8 cellular contexts compared by ENCODE assay signal in genomic region chr19:37467608-37468090, GRCh38. TPM values are rescaled to one million over a fixed set of nuclear protein-coding genes. Genes with fewer than 3 reads are reported as not detected.
A peak's percentile ranks its signal among the peaks of the same experiment; 100 is the strongest.
DNase-seq lines count a peak whose midpoint lies in the region; ATAC-seq and TF ChIP-seq lines count a peak whose summit lies in the region.

No MANE protein-coding gene starts in this region.

- peaks cover 4% of the 10 kb centered on the region; the same call in 1 of the 2 replicates for H3F3A ChIP-seq in DOHH2 (ENCODE audit: control insufficient read depth, insufficient read depth)

- in situ Hi-C loops in Panc1 (cut with HindIII; ENCODE audit: low pct_unique_long_range_greater_than_20kb, low sequenced_read_pairs): no loop called here

- H3K27me3 ChIP-seq in DOHH2 (ENCODE audit: control insufficient read depth, low read length) (no peaks in the 10 kb centered on the region), Panc1 (ENCODE audit: control insufficient read depth, insufficient read depth, low read length) (no peaks in the 10 kb centered on the region)

- peaks cover 33% of the 10 kb centered on the region for H3K4me1 Mint-ChIP-seq in osteocyte (ENCODE audit: unreplicated experiment)

- H3K9me3 Mint-ChIP-seq in osteocyte (ENCODE audit: unreplicated experiment): peaks cover 13% of the 10 kb centered on the region

- intact Hi-C loops in Panc1 (cut with micrococcal nuclease; ENCODE audit: unreplicated experiment): loop anchor here (5.0 kb wide), 1 partner anchor 185 kb away; no protein-coding TSS in a partner anchor

- DNase-seq in Panc1 (ENCODE audit: low read depth, low spot score): no peak
- no peak for DNase-seq in epithelial cell of proximal tubule (ENCODE audit: low read depth)
- DNase-seq in osteocyte (ENCODE audit: extremely low spot score, unreplicated experiment): no peak
- no peak for DNase-seq in kidney tubule cell (ENCODE audit: low spot score)
- DNase-seq in DMS53 (lab: John Stamatoyannopoulos, UW): no peak

- H3K4me3 ChIP-seq in DOHH2 (ENCODE audit: low read length): peak overlapping the region; percentile 97
- peak overlapping the region; percentile 85 to 93 for H3K4me3 ChIP-seq in Panc1 (ENCODE audit: low read depth in 2 of 2, low read length in 2 of 2)
- H3K4me3 ChIP-seq in epithelial cell of proximal tubule (ENCODE audit: low read depth, low read length): peak overlapping the region; percentile 87

- peaks cover 58% of the 10 kb centered on the region for H3K9me3 ChIP-seq in DOHH2 (ENCODE audit: control insufficient read depth, insufficient read depth, low read length)
- peaks cover 43% of the 10 kb centered on the region; the same call in 1 of the 2 replicates for H3K9me3 ChIP-seq in Panc1 (ENCODE audit: control insufficient read depth, insufficient read depth, low read depth, low read length)

- TSS peak; percentile 68 for BruUV-seq in Panc1 (replicated peaks; lab: Mats Ljungman, UMichigan)

- H3K36me3 ChIP-seq in DOHH2 (ENCODE audit: control insufficient read depth, low read length): peaks cover 14% of the 10 kb centered on the region
- H3K36me3 ChIP-seq in Panc1 (ENCODE audit: control insufficient read depth, insufficient read depth, low read length): peaks cover 11% of the 10 kb centered on the region

- H4K20me1 ChIP-seq in DOHH2 (ENCODE audit: control insufficient read depth, insufficient read depth, low read depth, low read length): no peaks in the 10 kb centered on the region

- ATAC-seq in Panc1 (no peak), GM21528 (IDR thresholded peaks at IDR 0.05; ENCODE audit: low FRiP score, unreplicated experiment) (no peak), GM21360 (IDR thresholded peaks at IDR 0.05; ENCODE audit: unreplicated experiment) (no peak)

- H3K36me3 Mint-ChIP-seq in osteocyte (ENCODE audit: unreplicated experiment): peaks cover 24% of the 10 kb centered on the region

- CTCF ChIA-PET in Panc1 (lab: Charles Lee): no interaction called here

- H3K4me1 ChIP-seq in DOHH2 (ENCODE audit: control insufficient read depth, low read length) (peaks cover 26% of the 10 kb centered on the region), Panc1 (ENCODE audit: control insufficient read depth, insufficient read depth, low read length) (peaks cover 7% of the 10 kb centered on the region; the same call in 1 of the 2 replicates)

- no peaks in the 10 kb centered on the region for H3K79me2 ChIP-seq in DOHH2 (ENCODE audit: control insufficient read depth, low read length)

- POLR2A ChIA-PET in Panc1 (lab: Charles Lee): interaction anchor here (0.5 kb wide), 1 partner anchor 37 kb away, joined by 3 read pairs; no protein-coding TSS in a partner anchor

- H3K27ac Mint-ChIP-seq in osteocyte (ENCODE audit: unreplicated experiment): peak overlapping the region; percentile 97

- TF ChIP-seq CTCF in DOHH2 (IDR thresholded peaks at IDR 0.05; ENCODE audit: low read depth, low read length, poor library complexity, severe bottlenecking): no peak
- TF ChIP-seq CTCF in Panc1 (IDR thresholded peaks at IDR 0.05): no peak
- no peak for TF ChIP-seq CTCF in epithelial cell of proximal tubule (conservative IDR thresholded peaks at IDR 0.05; ENCODE audit: low read depth, low read length)
- no peak for TF ChIP-seq CTCF in osteocyte (IDR thresholded peaks at IDR 0.05)

- no peaks in the 10 kb centered on the region for H3K27me3 Mint-ChIP-seq in osteocyte (ENCODE audit: unreplicated experiment)

- H3K27ac ChIP-seq in DOHH2 (ENCODE audit: low read depth, low read length) (no peak overlapping the region), Panc1 (ENCODE audit: low read length) (peak overlapping the region; percentile 94)

- peak overlapping the region; percentile 94 for H3K4me3 Mint-ChIP-seq in osteocyte (ENCODE audit: unreplicated experiment)

- no peaks in the 10 kb centered on the region for H3K9me2 ChIP-seq in DOHH2 (replicated peaks; ENCODE audit: control insufficient read depth, low read length)

- H3K4me2 ChIP-seq in DOHH2 (ENCODE audit: low read length): peak overlapping the region; percentile 97

RNA-seq across cellular contexts. Expression of gene ZNF569, which starts 0.4 kb away (rescaled TPM):
- total RNA-seq in Panc1 (2021; ENCODE audit: unreplicated experiment): 15.6 TPM
- 6.1 TPM for polyA plus RNA-seq in Panc1 (2012; ENCODE audit: insufficient read length)
- 3.7 and 6.5 TPM in 2 replicates for total RNA-seq in epithelial cell of proximal tubule
- total RNA-seq in osteocyte: 6.2 and 7.1 TPM in 2 replicates

RNA-seq across cellular contexts. Expression of gene ZNF570, which starts 1.5 kb away (rescaled TPM):
- 10.1 TPM for total RNA-seq in Panc1 (2021; ENCODE audit: unreplicated experiment)
- 4.9 TPM for polyA plus RNA-seq in Panc1 (2012; ENCODE audit: insufficient read length)
- 2.7 and 3.8 TPM in 2 replicates for total RNA-seq in epithelial cell of proximal tubule
- 7.3 and 8.1 TPM in 2 replicates for total RNA-seq in osteocyte

RNA-seq across cellular contexts. Expression of gene ZNF793, which starts 39.1 kb away (rescaled TPM):
- 10.1 TPM for total RNA-seq in Panc1 (2021; ENCODE audit: unreplicated experiment)
- polyA plus RNA-seq in Panc1 (2012; ENCODE audit: insufficient read length): 6.0 TPM
- total RNA-seq in epithelial cell of proximal tubule: 1.3 and 1.7 TPM in 2 replicates
- total RNA-seq in osteocyte: 10.8 TPM in 2 replicates
